8 cellular contexts compared by ENCODE assay signal in genomic region chr20:35663813-35664543, GRCh38. TPM values are rescaled to one million over a fixed set of nuclear protein-coding genes. Genes with fewer than 3 reads are reported as not detected.
A peak's percentile ranks its signal among the peaks of the same experiment; 100 is the strongest.
DNase-seq lines count a peak whose midpoint lies in the region; ATAC-seq and TF ChIP-seq lines count a peak whose summit lies in the region.

No MANE protein-coding gene starts in this region.

- ATAC-seq in GM18867 (IDR thresholded peaks at IDR 0.05; ENCODE audit: unreplicated experiment) (peak; percentile 32), HG03095 (IDR thresholded peaks at IDR 0.05; ENCODE audit: unreplicated experiment) (peak; percentile 34), naive B cell (ENCODE audit: low read depth in 2 of 2) (peak; percentile 56 to 66)
- ATAC-seq in stimulated activated memory B cell treated with anti-CD40 and anti-IgM and Interleukin-4, amounts not matched to agents 10 μg/mL and 1 μg/mL and 100 μg/mL, for 72 hours, result peak; percentile 74

- POLR2A ChIA-PET in AG04449 (lab: Yijun Ruan, JAX), result interaction anchor here (0.7 to 1.4 kb wide), 3 partner anchors 45 to 220 kb away, joined by 3 to 8 read pairs (median 3); no protein-coding TSS in a partner anchor

- H3K36me3 Mint-ChIP-seq in endothelial cell (ENCODE audit: low read depth, unreplicated experiment), result peaks cover 3% of the 10 kb centered on the region
- peaks cover 6 to 8% of the 10 kb centered on the region in 2 donors for H3K36me3 Mint-ChIP-seq in naive B cell
- peaks cover 16% of the 10 kb centered on the region for H3K36me3 Mint-ChIP-seq in stimulated activated memory B cell treated with anti-CD40 and anti-IgM and Interleukin-4, amounts not matched to agents 10 μg/mL and 1 μg/mL and 100 μg/mL, for 72 hours

- peak overlapping the region; percentile 99 for H3K4me3 ChIP-seq in AG04449 (ENCODE audit: low read depth, low read length)

- DNase-seq in AG04449 (ENCODE audit: low read depth, low spot score) (no peak), NCI-H774 (lab: John Stamatoyannopoulos, UW) (peak; percentile 9), endothelial cell (ENCODE audit: low spot score) (peak; percentile 39), naive B cell (peak; percentile 79)
- DNase-seq in activated CD8-positive, alpha-beta memory T cell treated with anti-CD3 and anti-CD28 coated beads, Interleukin-2, amount 50 U/mL, for 24 hours (ENCODE audit: extremely low read depth), result peak; percentile 15

- peak overlapping the region; percentile 97 for H3K4me3 Mint-ChIP-seq in endothelial cell (ENCODE audit: unreplicated experiment)
- peak overlapping the region; percentile 87 to 99 (median 96) for H3K4me3 Mint-ChIP-seq in naive B cell
- H3K4me3 Mint-ChIP-seq in stimulated activated memory B cell treated with anti-CD40 and anti-IgM and Interleukin-4, amounts not matched to agents 10 μg/mL and 1 μg/mL and 100 μg/mL, for 72 hours, result peak overlapping the region; percentile 86

- no peaks in the 10 kb centered on the region for H3K9me3 Mint-ChIP-seq in endothelial cell (ENCODE audit: unreplicated experiment)
- no peaks in the 10 kb centered on the region for H3K9me3 Mint-ChIP-seq in naive B cell
- H3K9me3 Mint-ChIP-seq in stimulated activated memory B cell treated with anti-CD40 and anti-IgM and Interleukin-4, amounts not matched to agents 10 μg/mL and 1 μg/mL and 100 μg/mL, for 72 hours, result no peaks in the 10 kb centered on the region

- H3K27ac Mint-ChIP-seq in endothelial cell (ENCODE audit: unreplicated experiment) (peak overlapping the region; percentile 99), naive B cell (peak overlapping the region; percentile 98 to 100 (median 99))
- peak overlapping the region; percentile 96 for H3K27ac Mint-ChIP-seq in stimulated activated memory B cell treated with anti-CD40 and anti-IgM and Interleukin-4, amounts not matched to agents 10 μg/mL and 1 μg/mL and 100 μg/mL, for 72 hours

- CTCF ChIA-PET in AG04449 (lab: Yijun Ruan, JAX), result interaction anchor here (0.7 to 1.9 kb wide), 5 partner anchors 9 to 259 kb away, joined by 3 to 6 read pairs (median 3); no protein-coding TSS in a partner anchor

- H3K4me1 Mint-ChIP-seq in endothelial cell (ENCODE audit: unreplicated experiment) (peaks cover 37% of the 10 kb centered on the region), naive B cell (peaks cover 42 to 56% (median 51%) of the 10 kb centered on the region in 3 donors)
- peaks cover 53% of the 10 kb centered on the region for H3K4me1 Mint-ChIP-seq in stimulated activated memory B cell treated with anti-CD40 and anti-IgM and Interleukin-4, amounts not matched to agents 10 μg/mL and 1 μg/mL and 100 μg/mL, for 72 hours

- no peaks in the 10 kb centered on the region for H3K27me3 Mint-ChIP-seq in endothelial cell (ENCODE audit: unreplicated experiment)
- H3K27me3 Mint-ChIP-seq in naive B cell, result no peaks in the 10 kb centered on the region
- H3K27me3 Mint-ChIP-seq in stimulated activated memory B cell treated with anti-CD40 and anti-IgM and Interleukin-4, amounts not matched to agents 10 μg/mL and 1 μg/mL and 100 μg/mL, for 72 hours, result no peaks in the 10 kb centered on the region

- TF ChIP-seq CTCF in AG04449 (IDR thresholded peaks at IDR 0.05; ENCODE audit: insufficient read depth, low read length, missing control alignments), result no peak
- TF ChIP-seq CTCF in endothelial cell (IDR thresholded peaks at IDR 0.05; ENCODE audit: unreplicated experiment), result no peak

RNA-seq across cellular contexts. Expression of gene CPNE1, which starts 0.7 kb away (rescaled TPM):
- 233 TPM for total RNA-seq in endothelial cell (ENCODE audit: unreplicated experiment)
- 100 to 1,000 TPM; 178 to 542 (median 337) TPM for polyA plus RNA-seq in naive B cell (ENCODE audit: low read depth in 6 of 6)

RNA-seq across cellular contexts. Expression of gene RBM12, which starts 0.7 kb away (rescaled TPM):
- total RNA-seq in endothelial cell (ENCODE audit: unreplicated experiment), result 121 TPM
- 10 to 100 TPM; 39.4 to 58.8 (median 51.6) TPM for polyA plus RNA-seq in naive B cell (ENCODE audit: low read depth in 6 of 6)

RNA-seq across cellular contexts. Expression of gene NFS1, which starts 35.2 kb away (rescaled TPM):
- total RNA-seq in endothelial cell (ENCODE audit: unreplicated experiment), result 18.3 TPM
- polyA plus RNA-seq in naive B cell (ENCODE audit: low read depth in 6 of 6), result 10 to 100 TPM in 5 of 6 donors, 1 to 10 TPM in 1; 7.8 to 23.1 (median 13.3) TPM

RNA-seq across cellular contexts. Expression of gene ROMO1, which starts 35.2 kb away (rescaled TPM):
- total RNA-seq in endothelial cell (ENCODE audit: unreplicated experiment), result 159 TPM
- polyA plus RNA-seq in naive B cell (ENCODE audit: low read depth in 6 of 6), result 100 to 1,000 TPM; 256 to 337 (median 292) TPM

RNA-seq across cellular contexts. Expression of gene SPAG4, which starts 48.3 kb away (rescaled TPM):
- total RNA-seq in endothelial cell (ENCODE audit: unreplicated experiment), result 15.2 TPM
- 1 to 10 TPM in 3 of 6 donors, under 1 TPM in 3; 0.29 to 1.5 (median 0.89) TPM for polyA plus RNA-seq in naive B cell (ENCODE audit: low read depth in 6 of 6)
